21 cellular contexts compared by ENCODE assay signal in the genomic region with DNA sequence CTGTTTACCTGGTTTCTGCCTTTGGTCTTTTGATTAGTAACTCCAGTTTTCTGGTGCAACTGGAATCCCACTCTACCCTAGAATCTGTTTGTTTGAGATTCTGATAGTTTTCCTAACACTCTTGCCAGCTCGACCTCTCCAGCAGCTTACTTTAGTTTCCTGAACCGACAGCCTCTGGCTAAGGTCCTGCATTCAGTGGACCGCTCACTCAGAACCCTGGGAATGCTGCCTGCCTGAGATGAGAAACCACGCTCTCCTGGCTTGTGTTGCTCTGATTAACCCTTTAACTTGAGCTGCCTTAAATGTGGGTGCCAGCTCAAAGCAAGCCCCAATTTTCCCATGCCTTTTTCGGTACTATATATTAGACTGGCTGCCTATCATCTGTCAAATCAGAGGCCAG.
"Had no signal": no experiment of that assay in that cellular context is flagged by ENCODE, and none has a peak within 500 bp of the region (broad histone marks: within the 10 kb centered on the region; RNA-seq: fewer than 3 reads in every experiment).

No MANE protein-coding gene starts in this region.

- H3K9me3 Mint-ChIP-seq: activated CD4-positive, alpha-beta memory T cell treated with anti-CD3 and anti-CD28 coated beads for 36 hours; activated naive CD4-positive, alpha-beta T cell treated with anti-CD3 and anti-CD28 coated beads for 36 hours; activated naive CD8-positive, alpha-beta T cell treated with anti-CD3 and anti-CD28 coated beads, Interleukin-2, amount 50 U/mL, for 24 hours; activated T-helper 2 cell treated with anti-CD3 and anti-CD28 coated beads, Interferon-gamma antibody, Interleukin-2, Interleukin-4, amounts not matched to agents 10 μg/mL and 5 μg/mL and 100 μg/mL, durations not matched to agents 14 hours and 24 hours and 36 hours; naive thymus-derived CD8-positive, alpha-beta T cell; stimulated activated naive CD8-positive, alpha-beta T cell treated with anti-CD3 and anti-CD28 coated beads, Interleukin-15, amount 100 ng/mL, for 72 hours had no signal

- DNase-seq: activated CD4-positive, alpha-beta memory T cell treated with anti-CD3 and anti-CD28 coated beads for 36 hours; activated CD4-positive, alpha-beta T cell treated with anti-CD3 and anti-CD28 coated beads for 36 hours; activated CD8-positive, alpha-beta memory T cell treated with anti-CD3 and anti-CD28 coated beads, Interleukin-2, amount 10 ng/mL, durations not matched to agents 7 days and 5 days; activated naive CD4-positive, alpha-beta T cell treated with anti-CD3 and anti-CD28 coated beads for 36 hours; activated naive CD8-positive, alpha-beta T cell treated with anti-CD3 and anti-CD28 coated beads, Interleukin-2, amount 50 U/mL, for 24 hours; activated T-cell treated with anti-CD3 and anti-CD28 coated beads, Interleukin-2, amount 50 U/mL, for 1 hour; aorta; foreskin keratinocyte; left colon; naive thymus-derived CD8-positive, alpha-beta T cell; spleen; stimulated activated naive CD8-positive, alpha-beta T cell treated with anti-CD3 and anti-CD28 coated beads, Interleukin-15, amount 100 ng/mL, for 72 hours; testis; upper lobe of right lung; WERI-Rb-1 had no signal

- H3K4me3 Mint-ChIP-seq: activated CD4-positive, alpha-beta memory T cell treated with anti-CD3 and anti-CD28 coated beads for 36 hours; activated CD4-positive, alpha-beta T cell treated with anti-CD3 and anti-CD28 coated beads for 36 hours; activated CD8-positive, alpha-beta memory T cell treated with anti-CD3 and anti-CD28 coated beads, Interleukin-2, amount 10 ng/mL, durations not matched to agents 7 days and 5 days; activated naive CD4-positive, alpha-beta T cell treated with anti-CD3 and anti-CD28 coated beads for 36 hours; activated naive CD8-positive, alpha-beta T cell treated with anti-CD3 and anti-CD28 coated beads, Interleukin-2, amount 50 U/mL, for 24 hours; memory B cell; naive thymus-derived CD8-positive, alpha-beta T cell; stimulated activated naive CD8-positive, alpha-beta T cell treated with anti-CD3 and anti-CD28 coated beads, Interleukin-15, amount 100 ng/mL, for 72 hours had no signal

- ATAC-seq: activated CD4-positive, alpha-beta T cell treated with anti-CD3 and anti-CD28 coated beads for 36 hours; activated CD8-positive, alpha-beta memory T cell treated with anti-CD3 and anti-CD28 coated beads, Interleukin-2, amount 10 ng/mL, durations not matched to agents 7 days and 5 days; activated naive CD8-positive, alpha-beta T cell treated with anti-CD3 and anti-CD28 coated beads, Interleukin-2, amount 50 U/mL, for 24 hours; foreskin keratinocyte; left colon; naive thymus-derived CD8-positive, alpha-beta T cell; sciatic nerve; SK-N-SH treated with all-trans-retinoic acid at 6 μM for 48 hours; stimulated activated naive CD8-positive, alpha-beta T cell treated with anti-CD3 and anti-CD28 coated beads, Interleukin-15, amount 100 ng/mL, for 72 hours; upper lobe of right lung had no signal

- H3K36me3 ChIP-seq: esophagus muscularis mucosa, spleen, upper lobe of right lung, WERI-Rb-1 had no signal

- H3K27me3 Mint-ChIP-seq: activated naive CD8-positive, alpha-beta T cell treated with anti-CD3 and anti-CD28 coated beads, Interleukin-2, amount 50 U/mL, for 24 hours had no signal

- H3K4me1 Mint-ChIP-seq: activated CD4-positive, alpha-beta T cell treated with anti-CD3 and anti-CD28 coated beads for 36 hours; activated CD8-positive, alpha-beta memory T cell treated with anti-CD3 and anti-CD28 coated beads, Interleukin-2, amount 10 ng/mL, durations not matched to agents 7 days and 5 days; memory B cell; naive thymus-derived CD8-positive, alpha-beta T cell; stimulated activated naive CD8-positive, alpha-beta T cell treated with anti-CD3 and anti-CD28 coated beads, Interleukin-15, amount 100 ng/mL, for 72 hours had no signal

- H3K36me3 Mint-ChIP-seq: activated CD4-positive, alpha-beta memory T cell treated with anti-CD3 and anti-CD28 coated beads for 36 hours; activated CD8-positive, alpha-beta memory T cell treated with anti-CD3 and anti-CD28 coated beads, Interleukin-2, amount 10 ng/mL, durations not matched to agents 7 days and 5 days; memory B cell; naive thymus-derived CD8-positive, alpha-beta T cell had no signal

- H3K9me3 ChIP-seq: esophagus muscularis mucosa, spleen, testis, upper lobe of right lung had no signal

- FAIRE-seq: colon had no signal

- H3K27ac Mint-ChIP-seq: activated CD4-positive, alpha-beta memory T cell treated with anti-CD3 and anti-CD28 coated beads for 36 hours; activated CD4-positive, alpha-beta T cell treated with anti-CD3 and anti-CD28 coated beads for 36 hours; activated CD8-positive, alpha-beta memory T cell treated with anti-CD3 and anti-CD28 coated beads, Interleukin-2, amount 10 ng/mL, durations not matched to agents 7 days and 5 days; activated naive CD4-positive, alpha-beta T cell treated with anti-CD3 and anti-CD28 coated beads for 36 hours; activated naive CD8-positive, alpha-beta T cell treated with anti-CD3 and anti-CD28 coated beads, Interleukin-2, amount 50 U/mL, for 24 hours; activated T-helper 2 cell treated with anti-CD3 and anti-CD28 coated beads, Interferon-gamma antibody, Interleukin-2, Interleukin-4, amounts not matched to agents 10 μg/mL and 5 μg/mL and 100 μg/mL, durations not matched to agents 14 hours and 24 hours and 36 hours; memory B cell; naive thymus-derived CD8-positive, alpha-beta T cell; stimulated activated naive CD8-positive, alpha-beta T cell treated with anti-CD3 and anti-CD28 coated beads, Interleukin-15, amount 100 ng/mL, for 72 hours had no signal

- H3K27me3 ChIP-seq: esophagus muscularis mucosa, foreskin keratinocyte, testis, upper lobe of right lung had no signal

- H3K27ac ChIP-seq: foreskin keratinocyte, spleen, testis, upper lobe of right lung, WERI-Rb-1 had no signal

- H3K4me1 ChIP-seq: foreskin keratinocyte, spleen, testis, upper lobe of right lung had no signal

- H3K4me3 ChIP-seq: esophagus muscularis mucosa, spleen, testis, upper lobe of right lung had no signal
